15 cellular contexts compared by ENCODE assay signal in genomic region chr10:11546581-11546980, GRCh38.
DNase-seq lines count a peak whose midpoint lies in the region; TF ChIP-seq lines count a peak whose summit lies in the region.
"Had no signal": no experiment of that assay in that cellular context is flagged by ENCODE, and none has a peak within 500 bp of the region (broad histone marks: within the 10 kb centered on the region; RNA-seq: fewer than 3 reads in every experiment).

No MANE protein-coding gene starts in this region.

- H3K27ac Mint-ChIP-seq in nephron progenitor cell, result peak overlapping the region; percentile 38
- peak overlapping the region in 1 of 7 donors; percentile 62 for H3K27ac Mint-ChIP-seq in CD14-positive monocyte
- H3K27ac Mint-ChIP-seq in glutamatergic neuron (ENCODE audit: unreplicated experiment), result no peak overlapping the region

- H3K4me3 ChIP-seq in epithelial cell of esophagus (ENCODE audit: low read length), result no peak overlapping the region
- H3K4me3 ChIP-seq: BLaER1, body of pancreas, prostate gland had no signal

- H3K27me3 Mint-ChIP-seq in nephron progenitor cell (ENCODE audit: low read depth, poor library complexity) (no peaks in the 10 kb centered on the region), CD14-positive monocyte (ENCODE audit: low read depth in 3 of 3) (no peaks in the 10 kb centered on the region), glutamatergic neuron (ENCODE audit: unreplicated experiment) (peaks cover 1% of the 10 kb centered on the region)

- H3K36me3 Mint-ChIP-seq in nephron progenitor cell (ENCODE audit: low read depth), result peaks cover 35% of the 10 kb centered on the region
- H3K36me3 Mint-ChIP-seq in CD14-positive monocyte, result no peaks in the 10 kb centered on the region
- H3K36me3 Mint-ChIP-seq in glutamatergic neuron (ENCODE audit: unreplicated experiment), result no peaks in the 10 kb centered on the region

- DNase-seq in ELR (ENCODE audit: low read depth) (peak; percentile 39), NOMO-1 treated with DMSO at 0.1 percent for 48 hours (lab: John Stamatoyannopoulos, UW; ENCODE audit: unreplicated experiment) (peak; percentile 89), epithelial cell of esophagus (ENCODE audit: low read depth) (peak; percentile 13), nephron progenitor cell (no peak), CD14-positive monocyte (ENCODE audit: low spot score) (no peak), DMS53 treated with DMSO at 0.1 percent for 48 hours (lab: John Stamatoyannopoulos, UW; ENCODE audit: unreplicated experiment) (no peak), glutamatergic neuron (no peak), NCI-H524 treated with DMSO at 0.1 percent for 48 hours (lab: John Stamatoyannopoulos, UW) (no peak)
- DNase-seq: activated gamma-delta T cell, body of pancreas, DMS79, kidney, NCI-H2171 had no signal

- H3K9me3 Mint-ChIP-seq in nephron progenitor cell (peaks cover 14% of the 10 kb centered on the region), CD14-positive monocyte (no peaks in the 10 kb centered on the region), glutamatergic neuron (ENCODE audit: unreplicated experiment) (no peaks in the 10 kb centered on the region)

- no peak overlapping the region for H3K4me3 Mint-ChIP-seq in nephron progenitor cell
- no peak overlapping the region for H3K4me3 Mint-ChIP-seq in CD14-positive monocyte
- no peak overlapping the region for H3K4me3 Mint-ChIP-seq in glutamatergic neuron (ENCODE audit: unreplicated experiment)

- intact Hi-C loops in CD14-positive monocyte (cut with micrococcal nuclease), result loop anchor here in 1 of 2 donors (5.0 kb wide), 1 partner anchor 36 kb away; no protein-coding TSS in a partner anchor

- TF ChIP-seq CTCF in epithelial cell of esophagus (IDR thresholded peaks at IDR 0.05; ENCODE audit: insufficient read depth, low read depth, low read length, missing control alignments) (no peak), nephron progenitor cell (IDR thresholded peaks at IDR 0.05) (no peak), CD14-positive monocyte (IDR thresholded peaks at IDR 0.05) (no peak), glutamatergic neuron (IDR thresholded peaks at IDR 0.05; ENCODE audit: partially characterized antibody, unreplicated experiment) (no peak)

- peaks cover 68% of the 10 kb centered on the region for H3K4me1 Mint-ChIP-seq in nephron progenitor cell
- peaks cover 26% of the 10 kb centered on the region for H3K4me1 Mint-ChIP-seq in CD14-positive monocyte
- H3K4me1 Mint-ChIP-seq in glutamatergic neuron (ENCODE audit: low read depth, unreplicated experiment), result no peaks in the 10 kb centered on the region

Comparison
In these comparisons a context has a peak if more than half of its experiments do, and no peak if none do; other contexts are left out.
1. DNase-seq: peak in ELR (single experiment), NOMO-1 treated with DMSO at 0.1 percent for 48 hours (single experiment) and epithelial cell of esophagus (single experiment); none in nephron progenitor cell (single experiment), CD14-positive monocyte (single experiment), DMS53 treated with DMSO at 0.1 percent for 48 hours (single experiment), glutamatergic neuron (single experiment) and NCI-H524 treated with DMSO at 0.1 percent for 48 hours (single experiment).